In the genomic region with DNA sequence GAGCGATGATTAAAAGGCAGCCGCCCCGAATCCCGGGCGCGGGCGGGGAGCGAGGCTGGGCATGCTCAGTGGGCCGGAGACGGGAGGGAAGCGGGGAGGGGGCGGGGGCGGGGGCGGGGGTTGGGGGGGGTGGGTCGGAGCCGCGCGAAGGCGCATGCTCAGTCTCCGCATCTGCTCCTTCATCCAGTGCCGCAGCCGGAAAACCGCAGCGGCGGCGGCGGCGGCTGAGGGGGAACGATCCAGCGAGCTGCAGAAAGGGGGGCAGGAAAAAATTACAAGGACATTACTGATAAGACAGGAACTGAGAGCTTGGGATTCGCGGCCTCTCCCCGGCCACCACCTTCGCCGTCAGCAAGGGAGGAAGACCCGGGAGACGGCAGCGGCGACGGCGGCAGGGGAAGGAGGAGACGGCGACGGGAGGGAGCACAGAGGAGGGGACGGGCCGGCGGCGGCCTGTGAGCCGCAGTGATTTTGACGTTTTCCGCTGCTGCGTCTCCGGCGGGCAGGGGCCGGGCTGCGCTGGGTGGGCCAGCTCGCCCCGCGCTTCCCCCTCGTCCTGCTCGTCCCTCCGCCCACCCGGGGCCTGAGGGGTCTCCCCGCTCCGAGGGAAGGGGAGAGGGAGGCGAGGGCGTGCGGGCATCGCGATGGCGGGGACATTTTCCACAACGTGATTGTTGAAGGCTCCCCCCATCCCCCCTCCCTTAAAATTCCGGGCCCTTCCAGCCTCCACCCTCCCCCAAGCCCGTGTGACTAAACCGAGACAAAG, we compare ENCODE assay signal across 7 cellular contexts.
DNase-seq lines count a peak whose midpoint lies in the region; ATAC-seq and TF ChIP-seq lines count a peak whose summit lies in the region.

A gene with protein sequence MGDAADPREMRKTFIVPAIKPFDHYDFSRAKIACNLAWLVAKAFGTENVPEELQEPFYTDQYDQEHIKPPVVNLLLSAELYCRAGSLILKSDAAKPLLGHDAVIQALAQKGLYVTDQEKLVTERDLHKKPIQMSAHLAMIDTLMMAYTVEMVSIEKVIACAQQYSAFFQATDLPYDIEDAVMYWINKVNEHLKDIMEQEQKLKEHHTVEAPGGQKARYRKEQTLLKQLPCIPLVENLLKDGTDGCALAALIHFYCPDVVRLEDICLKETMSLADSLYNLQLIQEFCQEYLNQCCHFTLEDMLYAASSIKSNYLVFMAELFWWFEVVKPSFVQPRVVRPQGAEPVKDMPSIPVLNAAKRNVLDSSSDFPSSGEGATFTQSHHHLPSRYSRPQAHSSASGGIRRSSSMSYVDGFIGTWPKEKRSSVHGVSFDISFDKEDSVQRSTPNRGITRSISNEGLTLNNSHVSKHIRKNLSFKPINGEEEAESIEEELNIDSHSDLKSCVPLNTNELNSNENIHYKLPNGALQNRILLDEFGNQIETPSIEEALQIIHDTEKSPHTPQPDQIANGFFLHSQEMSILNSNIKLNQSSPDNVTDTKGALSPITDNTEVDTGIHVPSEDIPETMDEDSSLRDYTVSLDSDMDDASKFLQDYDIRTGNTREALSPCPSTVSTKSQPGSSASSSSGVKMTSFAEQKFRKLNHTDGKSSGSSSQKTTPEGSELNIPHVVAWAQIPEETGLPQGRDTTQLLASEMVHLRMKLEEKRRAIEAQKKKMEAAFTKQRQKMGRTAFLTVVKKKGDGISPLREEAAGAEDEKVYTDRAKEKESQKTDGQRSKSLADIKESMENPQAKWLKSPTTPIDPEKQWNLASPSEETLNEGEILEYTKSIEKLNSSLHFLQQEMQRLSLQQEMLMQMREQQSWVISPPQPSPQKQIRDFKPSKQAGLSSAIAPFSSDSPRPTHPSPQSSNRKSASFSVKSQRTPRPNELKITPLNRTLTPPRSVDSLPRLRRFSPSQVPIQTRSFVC (N-terminal part only) (plus strand): TSS at position 161 of the 766 bp plus-strand sequence. CDS start 935 bp downstream, outside the sequence.

- H3K27ac ChIP-seq in caudate nucleus (ENCODE audit: low read depth, low read length), result peak within 1 kb of the TSS; percentile 98

- DNase-seq in NCI-H2107 treated with DMSO at 0.1 percent for 48 hours (lab: John Stamatoyannopoulos, UW; ENCODE audit: unreplicated experiment) (peak; percentile 91), caudate nucleus (lab: John Stamatoyannopoulos, UW) (peak; percentile 10 to 95 (median 83)), inferior parietal cortex (ENCODE audit: extremely low spot score) (peak; percentile 90), smooth muscle cell of the brain vasculature (ENCODE audit: low read depth, low spot score) (peak; percentile 73)
- peak; percentile 15 to 37 (median 26) for DNase-seq in activated CD4-positive, CD25-positive, alpha-beta regulatory T cell (lab: John Stamatoyannopoulos, UW)

- TF ChIP-seq POLR2A in GM15510 (IDR thresholded peaks at IDR 0.05; ENCODE audit: borderline replicate concordance, extremely low read depth, insufficient read length), result peak; percentile 46

- peak; percentile 60 for ATAC-seq in HG02885 (IDR thresholded peaks at IDR 0.05; ENCODE audit: poor library complexity, unreplicated experiment)

Comparison
In these comparisons a context has a peak if more than half of its experiments do, and no peak if none do; other contexts are left out.
1. Peak in every context shown above with its lines: DNase-seq, ATAC-seq and H3K27ac ChIP-seq.
2. DNase-seq: peak in every context shown above with its lines; median percentile 91 in NCI-H2107 treated with DMSO at 0.1 percent for 48 hours; 90 in inferior parietal cortex; 83 in caudate nucleus; 73 in smooth muscle cell of the brain vasculature; 26 in activated CD4-positive, CD25-positive, alpha-beta regulatory T cell.